Comparison of ENCODE assay signal across 31 cellular contexts in the genomic region with DNA sequence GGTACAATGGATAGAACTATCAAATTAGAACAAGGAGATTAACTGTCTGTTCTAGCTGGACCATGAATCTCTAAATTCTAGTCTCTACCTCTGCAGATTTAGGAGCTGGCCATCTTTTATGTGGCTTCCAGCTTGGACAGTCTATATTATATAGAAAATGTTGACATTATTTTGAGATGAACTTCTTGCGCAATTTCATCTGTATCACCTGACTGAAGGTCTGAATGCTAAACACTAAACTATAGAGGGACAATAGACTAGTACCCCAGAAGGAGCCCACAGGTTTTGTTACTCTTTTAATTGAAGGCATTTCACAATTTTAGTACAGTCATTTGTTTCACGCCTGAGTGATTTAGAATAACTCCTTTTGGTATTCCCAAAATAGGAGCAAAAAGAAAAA.
"Had no signal": no experiment of that assay in that cellular context is flagged by ENCODE, and none has a peak within 500 bp of the region (broad histone marks: within the 10 kb centered on the region; RNA-seq: fewer than 3 reads in every experiment).

No MANE protein-coding gene starts in this region.

- H3K4me3 ChIP-seq: ascending aorta, cardiac muscle cell had no signal

- FAIRE-seq: colon, TTC549 had no signal

- H3K27me3 ChIP-seq: ascending aorta, cardiac muscle cell had no signal

- H3K27ac ChIP-seq: ascending aorta, cardiac muscle cell, WERI-Rb-1 had no signal

- H3K4me1 ChIP-seq: ascending aorta had no signal

- H3K9me3 ChIP-seq: ascending aorta had no signal

- DNase-seq: activated CD4-positive, alpha-beta memory T cell treated with anti-CD3 and anti-CD28 coated beads, Interleukin-2, amount 10 ng/mL, durations not matched to agents 7 days and 5 days; activated CD4-positive, alpha-beta T cell treated with anti-CD3 and anti-CD28 coated beads for 1 hour; activated CD4-positive, alpha-beta T cell treated with anti-CD3 and anti-CD28 coated beads for 36 hours; activated CD4-positive, alpha-beta T cell treated with anti-CD3 and anti-CD28 coated beads for 48 hours; activated CD4-positive, alpha-beta T cell treated with anti-CD3 and anti-CD28 coated beads, Interleukin-2, amount 10 ng/mL, durations not matched to agents 7 days and 5 days; activated CD4-positive, alpha-beta T cell treated with anti-CD3 and anti-CD28 coated beads, Interleukin-2, amount 50 U/mL, for 48 hours; activated CD4-positive, CD25-positive, alpha-beta regulatory T cell; activated CD8-positive, alpha-beta memory T cell treated with anti-CD3 and anti-CD28 coated beads for 24 hours; activated CD8-positive, alpha-beta memory T cell treated with anti-CD3 and anti-CD28 coated beads, Interleukin-2, amount 10 ng/mL, durations not matched to agents 7 days and 5 days; activated CD8-positive, alpha-beta memory T cell treated with anti-CD3 and anti-CD28 coated beads, Interleukin-2, amount 50 U/mL, for 48 hours; activated CD8-positive, alpha-beta T cell treated with anti-CD3 and anti-CD28 coated beads, Interleukin-2, amount 10 ng/mL, durations not matched to agents 7 days and 5 days; activated effector memory CD4-positive, alpha-beta T cell treated with Interleukin-2 at 50 U/mL for 16 hours; activated gamma-delta T cell; activated naive CD4-positive, alpha-beta T cell treated with anti-CD3 and anti-CD28 coated beads, Interleukin-2, amount 10 ng/mL, durations not matched to agents 7 days and 5 days; activated naive CD4-positive, alpha-beta T cell treated with Interleukin-2 at 50 U/mL for 16 hours; activated naive CD8-positive, alpha-beta T cell treated with anti-CD3 and anti-CD28 coated beads, Interleukin-2, amount 10 ng/mL, durations not matched to agents 7 days and 5 days; activated naive CD8-positive, alpha-beta T cell treated with anti-CD3 and anti-CD28 coated beads, Interleukin-2, amount 50 U/mL, for 24 hours; activated T-cell treated with anti-CD3 and anti-CD28 coated beads, Interleukin-2, amount 50 U/mL, for 24 hours; activated T-cell treated with anti-CD3 and anti-CD28 coated beads, Interleukin-2, amount 50 U/mL, for 48 hours; amygdala; anterior cingulate cortex; central memory CD4-positive, alpha-beta T cell; T-helper 2 cell; T-helper 9 cell; WERI-Rb-1 had no signal

- H3K36me3 ChIP-seq: ascending aorta, cardiac muscle cell, WERI-Rb-1 had no signal

- ATAC-seq: activated CD4-positive, alpha-beta T cell treated with anti-CD3 and anti-CD28 coated beads for 36 hours; activated CD4-positive, CD25-positive, alpha-beta regulatory T cell treated with anti-CD3 and anti-CD28 coated beads, Interleukin-2, amount 50 U/mL, for 24 hours; activated CD8-positive, alpha-beta memory T cell treated with anti-CD3 and anti-CD28 coated beads, Interleukin-2, amount 10 ng/mL, durations not matched to agents 7 days and 5 days; activated CD8-positive, alpha-beta T cell treated with anti-CD3 and anti-CD28 coated beads, Interleukin-2, amount 10 ng/mL, durations not matched to agents 7 days and 5 days; activated naive CD8-positive, alpha-beta T cell treated with anti-CD3 and anti-CD28 coated beads, Interleukin-2, amount 50 U/mL, for 24 hours; WTC11 had no signal
